ENCODE assay signal across 8 cellular contexts in the genomic region with DNA sequence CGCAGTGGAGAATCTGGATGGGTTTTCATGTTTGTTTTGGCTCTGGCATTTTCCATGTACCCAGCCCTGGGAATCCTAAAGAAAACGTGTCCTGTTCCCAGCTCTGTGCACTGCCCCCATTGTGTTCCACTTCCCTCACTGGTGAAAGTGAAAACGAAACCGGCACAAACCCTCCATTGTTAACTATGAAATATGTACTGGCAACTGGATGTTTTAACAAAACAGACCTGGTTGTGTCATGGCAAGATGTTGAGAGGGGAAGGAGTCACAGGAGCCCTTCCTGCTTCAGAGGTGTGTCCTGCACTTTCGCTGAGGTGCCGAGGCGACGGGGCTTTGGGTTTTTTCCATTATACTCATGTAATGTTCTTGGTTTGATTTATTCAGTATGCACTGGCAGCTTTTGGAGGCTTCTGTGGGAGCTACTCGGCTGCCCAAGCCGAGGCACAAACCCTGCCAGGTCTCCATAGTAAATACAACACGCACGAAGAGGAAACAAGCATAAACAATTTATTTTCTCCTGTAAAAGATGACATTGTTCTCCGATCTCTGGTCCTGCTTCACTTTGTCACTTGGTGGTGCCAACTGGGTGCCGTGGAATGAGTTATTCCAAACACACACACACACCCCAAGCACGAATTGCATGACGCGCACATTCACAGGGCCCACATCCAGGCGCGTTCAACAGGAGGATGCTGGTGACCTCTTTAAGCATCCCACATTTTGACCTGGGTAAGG.
A peak's percentile ranks its signal among the peaks of the same experiment; 100 is the strongest.
DNase-seq lines count a peak whose midpoint lies in the region; ATAC-seq lines count a peak whose summit lies in the region.

No MANE protein-coding gene starts in this region.

- intact Hi-C loops in aorta (cut with DNase I): loop anchor here in 1 of 2 donors (5.0 kb wide), 2 partner anchors 96 to 114 kb away; no protein-coding TSS in a partner anchor

- no peaks in the 10 kb centered on the region for H3K27me3 ChIP-seq in rectal smooth muscle tissue (ENCODE audit: control insufficient read depth, insufficient read depth, low read length)
- no peaks in the 10 kb centered on the region for H3K27me3 ChIP-seq in aorta (ENCODE audit: control insufficient read depth in 1 of 2, insufficient read depth in 2 of 2, low read length in 1 of 2)

- H3K27ac ChIP-seq in rectal smooth muscle tissue (ENCODE audit: low read depth, low read length) (peak overlapping the region; percentile 87), aorta (ENCODE audit: low read depth in 1 of 2, low read length in 2 of 2) (peak overlapping the region; percentile 81 to 99)

- H3K4me1 ChIP-seq in rectal smooth muscle tissue (ENCODE audit: control insufficient read depth, insufficient read depth, low read length) (peaks cover 13% of the 10 kb centered on the region), aorta (ENCODE audit: control insufficient read depth in 1 of 2, insufficient read depth in 2 of 2, low read length in 2 of 2) (peaks cover 0 to 4% of the 10 kb centered on the region in 2 donors)

- DNase-seq in NOMO-1 treated with DMSO at 0.1 percent for 48 hours (lab: John Stamatoyannopoulos, UW; ENCODE audit: unreplicated experiment) (peak; percentile 83), glomerular endothelial cell (ENCODE audit: extremely low read depth, low read depth, low spot score) (peak; percentile 94), aorta (peak; percentile 57 to 79), AML-193 (lab: John Stamatoyannopoulos, UW) (no peak)
- DNase-seq in activated gamma-delta T cell treated with anti-CD3 and anti-CD28 coated beads, Interleukin-2, amount 50 U/mL, for 16 hours (ENCODE audit: low read depth): peak; percentile 24

- H3K9ac ChIP-seq in rectal smooth muscle tissue (ENCODE audit: low read length): no peak overlapping the region

- ATAC-seq in HG02884 (IDR thresholded peaks at IDR 0.05; ENCODE audit: unreplicated experiment) (peak; percentile 50), aorta (ENCODE audit: low FRiP score) (peak; percentile 92)

- H3K9me3 ChIP-seq in aorta (ENCODE audit: control insufficient read depth, low read length): no peaks in the 10 kb centered on the region

- H3K4me3 ChIP-seq in GM08714 (ENCODE audit: low read length) (peak overlapping the region; percentile 56; the same call in 1 of the 2 replicates), rectal smooth muscle tissue (ENCODE audit: low read length) (peak overlapping the region; percentile 57), aorta (ENCODE audit: low read length in 2 of 2) (peak overlapping the region; percentile 56 to 96)

- H3K36me3 ChIP-seq in rectal smooth muscle tissue (ENCODE audit: control insufficient read depth, insufficient read depth, low read length) (peaks cover 2% of the 10 kb centered on the region), aorta (ENCODE audit: control insufficient read depth in 1 of 2, insufficient read depth in 2 of 2, low read length in 1 of 2) (no peaks in the 10 kb centered on the region)

- 0 to 1% methylated on average over 19 of the region's 19 CpGs for WGBS in aorta, 2 donors

Comparison
In these comparisons a context has a peak if more than half of its experiments do, and no peak if none do; other contexts are left out.
1. DNase-seq: peak in NOMO-1 treated with DMSO at 0.1 percent for 48 hours (single experiment), activated gamma-delta T cell treated with anti-CD3 and anti-CD28 coated beads, Interleukin-2, amount 50 U/mL, for 16 hours (single experiment), glomerular endothelial cell (single experiment) and aorta (2 of 2); none in AML-193 (0 of 2).
2. Peak in every context shown above with its lines, with median percentiles within 50 percentile points of each other: H3K4me3 ChIP-seq.